In the genomic region with DNA sequence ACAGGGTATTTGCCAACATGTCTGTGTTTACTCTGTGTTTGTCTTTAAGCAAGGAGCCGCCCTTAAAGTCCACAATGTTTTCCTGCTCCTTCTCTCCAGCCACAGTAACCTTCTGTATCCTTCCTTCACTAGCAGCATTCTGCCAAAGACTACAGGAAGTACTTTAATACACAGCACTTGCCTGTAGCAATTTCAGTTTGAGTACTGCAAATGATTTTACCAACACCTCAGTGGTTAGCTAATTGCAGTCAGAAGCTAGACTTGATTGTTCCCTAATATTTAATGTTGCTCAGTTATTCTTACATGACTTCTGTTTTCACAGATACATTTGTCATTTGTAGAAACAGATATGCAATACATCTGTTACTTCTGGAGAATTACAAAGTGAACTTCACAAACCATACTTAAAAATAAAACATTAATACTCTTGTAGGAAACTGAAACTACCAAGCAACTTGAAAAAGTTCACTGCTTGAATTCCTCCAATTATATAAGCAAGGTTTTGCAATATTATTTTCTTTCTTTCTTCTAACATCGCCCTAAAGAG, we compare ENCODE assay signal across 8 cellular contexts.
DNase-seq lines count a peak whose midpoint lies in the region; ATAC-seq, FAIRE-seq and TF ChIP-seq lines count a peak whose summit lies in the region.

No MANE protein-coding gene starts in this region.

- H2BK120ac ChIP-seq in neuronal stem cell (ENCODE audit: low read depth, low read length), result no peak overlapping the region

- ATAC-seq in GM18909 (IDR thresholded peaks at IDR 0.05; ENCODE audit: poor library complexity, unreplicated experiment), result peak; percentile 63
- peak; percentile 61 for ATAC-seq in HG03571 (IDR thresholded peaks at IDR 0.05; ENCODE audit: unreplicated experiment)
- ATAC-seq in activated naive CD8-positive, alpha-beta T cell treated with anti-CD3 and anti-CD28 coated beads, Interleukin-2, amount 10 ng/mL, durations not matched to agents 7 days and 5 days (ENCODE audit: low read depth), result peak; percentile 89
- no peak for ATAC-seq in HepG2

- BruUV-seq in HepG2 (replicated peaks; lab: Mats Ljungman, UMichigan), result no TSS peak

- no peaks in the 10 kb centered on the region for H3K27me3 Mint-ChIP-seq in activated naive CD8-positive, alpha-beta T cell treated with anti-CD3 and anti-CD28 coated beads, Interleukin-2, amount 10 ng/mL, durations not matched to agents 7 days and 5 days

- peaks cover 67% of the 10 kb centered on the region for H3K79me2 ChIP-seq in HepG2 (ENCODE audit: insufficient read depth, low read length)

- no peak overlapping the region for H3K23ac ChIP-seq in neuronal stem cell (ENCODE audit: low read depth, low read length, poor library complexity)

- H3K9ac ChIP-seq in HepG2 (ENCODE audit: insufficient read depth, low read depth, low read length) (no peak overlapping the region), neuronal stem cell (ENCODE audit: low read depth, low read length, poor library complexity) (no peak overlapping the region)

- H3K36me3 ChIP-seq in HepG2 (replicated peaks in 1 of 2; ENCODE audit: control insufficient read depth in 1 of 2, insufficient read depth in 2 of 2, low read length in 2 of 2) (peaks cover 2 to 11% of the 10 kb centered on the region in 2 experiments; a peak in 2 of 5 replicates), brain microvascular endothelial cell (replicated peaks) (no peaks in the 10 kb centered on the region), neuronal stem cell (replicated peaks in 1 of 2; ENCODE audit: control insufficient read depth in 2 of 2, insufficient read depth in 2 of 2, low read length in 2 of 2) (peaks cover 0 to 9% of the 10 kb centered on the region in 2 donors)

- no peak for TF ChIP-seq POLR2A in HepG2 (IDR thresholded peaks at IDR 0.05; ENCODE audit: insufficient read depth in 1 of 2, low read depth in 2 of 2, low read length in 2 of 2)

- no peak overlapping the region for H3K18ac ChIP-seq in neuronal stem cell (ENCODE audit: low read length)

- peaks cover 26% of the 10 kb centered on the region for H3K4me1 Mint-ChIP-seq in activated naive CD8-positive, alpha-beta T cell treated with anti-CD3 and anti-CD28 coated beads, Interleukin-2, amount 10 ng/mL, durations not matched to agents 7 days and 5 days

- H3K14ac ChIP-seq in neuronal stem cell (ENCODE audit: low read length), result no peak overlapping the region

- no peak overlapping the region for H4K91ac ChIP-seq in neuronal stem cell (ENCODE audit: low read depth, low read length, poor library complexity)

- H3K27ac ChIP-seq in HepG2 (ENCODE audit: extremely low read length, insufficient read depth, low read length), result no peak overlapping the region
- H3K27ac ChIP-seq in brain microvascular endothelial cell, result no peak overlapping the region
- no peak overlapping the region for H3K27ac ChIP-seq in neuronal stem cell (replicated peaks; ENCODE audit: low read length)

- FAIRE-seq in HepG2 (lab: Jason Lieb, UNC), result peak; percentile 32

- POLR2A ChIA-PET in activated naive CD8-positive, alpha-beta T cell treated with anti-CD3 and anti-CD28 coated beads, Interleukin-2, amount 10 ng/mL, durations not matched to agents 7 days and 5 days (lab: Charles Lee), result no interaction called here
- POLR2A ChIA-PET in HepG2 (lab: Yijun Ruan, JAX), result no interaction called here

- WGBS in HepG2 (ENCODE audit: low lambda C conversion rate), result 62% methylated on average over 2 of the region's 2 CpGs
- WGBS in neuronal stem cell (ENCODE audit: extremely low coverage in 2 of 2, insufficient read length in 2 of 2, insufficient replicate concordance in 1 of 2), 2 donors, result no CpG with 5 or more reads among the region's 2 CpGs

- peaks cover 3% of the 10 kb centered on the region for H3K9me3 Mint-ChIP-seq in activated naive CD8-positive, alpha-beta T cell treated with anti-CD3 and anti-CD28 coated beads, Interleukin-2, amount 10 ng/mL, durations not matched to agents 7 days and 5 days

- H4K8ac ChIP-seq in neuronal stem cell (ENCODE audit: low read depth, low read length), result no peak overlapping the region

- no peak overlapping the region for H3K4me3 ChIP-seq in HepG2 (replicated peaks in 1 of 3; ENCODE audit: insufficient read depth in 1 of 3, low read depth in 2 of 3, low read length in 3 of 3)
- no peak overlapping the region for H3K4me3 ChIP-seq in brain microvascular endothelial cell (ENCODE audit: low read depth, low read length)
- H3K4me3 ChIP-seq in neuronal stem cell (ENCODE audit: low read length in 2 of 2), result no peak overlapping the region

- intact Hi-C loops in HepG2 (cut with micrococcal nuclease; ENCODE audit: unreplicated experiment), result no loop called here

- H3K27me3 ChIP-seq in HepG2 (ENCODE audit: control insufficient read depth in 1 of 2, insufficient read depth in 2 of 2, low read length in 2 of 2) (no peaks in the 10 kb centered on the region), brain microvascular endothelial cell (replicated peaks) (no peaks in the 10 kb centered on the region), neuronal stem cell (ENCODE audit: control insufficient read depth in 3 of 3, insufficient read depth in 3 of 3, low read depth in 1 of 3, low read length in 3 of 3) (no peaks in the 10 kb centered on the region)

- H3K4ac ChIP-seq in neuronal stem cell (ENCODE audit: low read length), result no peak overlapping the region

- H3K9me3 ChIP-seq in HepG2 (ENCODE audit: low read length), result no peaks in the 10 kb centered on the region
- peaks cover 0 to 14% of the 10 kb centered on the region in 2 donors for H3K9me3 ChIP-seq in neuronal stem cell (replicated peaks in 1 of 2; ENCODE audit: control insufficient read depth in 2 of 2, insufficient read depth in 1 of 2, low read depth in 1 of 2, low read length in 2 of 2)

- H2AFZ ChIP-seq in HepG2 (ENCODE audit: low read length) (no peak overlapping the region), neuronal stem cell (ENCODE audit: low read length) (no peak overlapping the region)

- no peak overlapping the region for H2BK15ac ChIP-seq in neuronal stem cell (ENCODE audit: low read length)

- DNase-seq in CD1c-positive myeloid dendritic cell (ENCODE audit: extremely low spot score) (peak; percentile 39), HepG2 (ENCODE audit: low spot score) (no peak), brain microvascular endothelial cell (no peak), neuronal stem cell (ENCODE audit: low spot score) (no peak)
- DNase-seq in activated naive CD8-positive, alpha-beta T cell treated with anti-CD3 and anti-CD28 coated beads, Interleukin-2, amount 10 ng/mL, durations not matched to agents 7 days and 5 days, result no peak
- no peak for DNase-seq in stimulated activated CD4-positive, alpha-beta T cell treated with anti-CD3 and anti-CD28 coated beads, Interleukin-12 subunit alpha, Interleukin-12 subunit beta, amount 100 ng/mL, for 4 hours

- CTCF ChIA-PET in HepG2 (lab: Yijun Ruan, JAX; ENCODE audit: low intra/inter-chr PET ratio, low total read pairs), result no interaction called here

- peak overlapping the region; percentile 27; the same call in 1 of the 2 replicates for H3K4me2 ChIP-seq in HepG2 (ENCODE audit: low read depth, low read length)
- H3K4me2 ChIP-seq in neuronal stem cell (ENCODE audit: insufficient read depth, low read length, poor library complexity, severe bottlenecking), result no peak overlapping the region

- H2AK5ac ChIP-seq in neuronal stem cell (ENCODE audit: low read depth, low read length), result no peak overlapping the region

- peak overlapping the region; percentile 24 for H3K4me3 Mint-ChIP-seq in activated naive CD8-positive, alpha-beta T cell treated with anti-CD3 and anti-CD28 coated beads, Interleukin-2, amount 10 ng/mL, durations not matched to agents 7 days and 5 days

- H3K27ac Mint-ChIP-seq in activated naive CD8-positive, alpha-beta T cell treated with anti-CD3 and anti-CD28 coated beads, Interleukin-2, amount 10 ng/mL, durations not matched to agents 7 days and 5 days, result peak overlapping the region; percentile 37

- peaks cover 32% of the 10 kb centered on the region for H3K36me3 Mint-ChIP-seq in activated naive CD8-positive, alpha-beta T cell treated with anti-CD3 and anti-CD28 coated beads, Interleukin-2, amount 10 ng/mL, durations not matched to agents 7 days and 5 days

- in situ Hi-C loops in HepG2 (cut with HindIII; ENCODE audit: extremely low pct_ligation_motif_present, low pct_unique_long_range_greater_than_20kb), result no loop called here
- in situ Hi-C loops in brain microvascular endothelial cell (cut with HindIII; ENCODE audit: low pct_ligation_motif_present, low sequenced_read_pairs), result no loop called here

- H4K20me1 ChIP-seq in HepG2 (ENCODE audit: insufficient read depth, low read length), result peaks cover 19% of the 10 kb centered on the region

- H2BK12ac ChIP-seq in neuronal stem cell (ENCODE audit: low read length), result no peak overlapping the region

- no peaks in the 10 kb centered on the region for H3K79me1 ChIP-seq in neuronal stem cell (ENCODE audit: low read depth, low read length)

- no peak for TF ChIP-seq RAD21 in HepG2 (CRISPR knock-in tag; IDR thresholded peaks at IDR 0.05)

- TF ChIP-seq EP300 in HepG2 (IDR thresholded peaks at IDR 0.05; ENCODE audit: low read depth in 2 of 2, low read length in 2 of 2), result no peak
- TF ChIP-seq EP300 in HepG2 (CRISPR knock-in tag; IDR thresholded peaks at IDR 0.05; ENCODE audit: borderline replicate concordance), result no peak

- H3K4me1 ChIP-seq in HepG2 (ENCODE audit: insufficient read depth, low read length) (peaks cover 28% of the 10 kb centered on the region), neuronal stem cell (ENCODE audit: control insufficient read depth in 2 of 2, insufficient read depth in 1 of 2, low read depth in 1 of 2, low read length in 2 of 2) (no peaks in the 10 kb centered on the region)

- H2BK5ac ChIP-seq in neuronal stem cell (ENCODE audit: low read length), result no peak overlapping the region

- TF ChIP-seq CTCF in HepG2 (CRISPR knock-in tag; IDR thresholded peaks at IDR 0.05) (no peak), brain microvascular endothelial cell (IDR thresholded peaks at IDR 0.05; ENCODE audit: low read depth, low read length, missing control alignments) (no peak)

TF ChIP-seq in HepG2, 621 proteins besides CTCF, POLR2A, EP300 and RAD21 (continues in another document):
- no peak for TF ChIP-seq SOX13 (IDR thresholded peaks at IDR 0.05)
- peak in 1 of 2 experiments; percentile 12; a peak in 1 of 4 replicates for TF ChIP-seq SOX13 (CRISPR knock-in tag; conservative IDR thresholded peaks at IDR 0.05 in 1 of 2, IDR thresholded peaks at IDR 0.05 in 1 of 2)
- no peak for TF ChIP-seq FOXP1 (IDR thresholded peaks at IDR 0.05)
- peak; percentile 25; the same call in 1 of the 2 replicates for TF ChIP-seq FOXP1 (CRISPR knock-in tag; IDR thresholded peaks at IDR 0.05)
- no peak for TF ChIP-seq ZNF543 (CRISPR knock-in tag; IDR thresholded peaks at IDR 0.05)
